Comparison of ENCODE assay signal across 13 cellular contexts in genomic region chr5:171415115-171415730, GRCh38. TPM values are rescaled to one million over a fixed set of nuclear protein-coding genes. Genes with fewer than 3 reads are reported as not detected.
A peak's percentile ranks its signal among the peaks of the same experiment; 100 is the strongest.
DNase-seq lines count a peak whose midpoint lies in the region; ATAC-seq, FAIRE-seq and TF ChIP-seq lines count a peak whose summit lies in the region.
"Had no signal": no experiment of that assay in that cellular context is flagged by ENCODE, and none has a peak within 500 bp of the region (broad histone marks: within the 10 kb centered on the region; RNA-seq: fewer than 3 reads in every experiment).

No MANE protein-coding gene starts in this region.

- no peak overlapping the region for H3K27ac ChIP-seq in A549
- H3K27ac ChIP-seq: C4-2B had no signal

- POLR2A ChIA-PET in A549 (lab: Yijun Ruan, JAX): interaction anchor here (0.7 kb wide), 1 partner anchor 27 kb away, joined by 8 read pairs; no protein-coding TSS in a partner anchor

- 85% methylated on average over 9 of the region's 9 CpGs for WGBS in A549 (ENCODE audit: missing lambda C conversion rate)

- TF ChIP-seq CTCF in A549 (IDR thresholded peaks at IDR 0.05) (no peak), NB4 (IDR thresholded peaks at IDR 0.05; ENCODE audit: low read depth, low read length) (no peak), D721Med (IDR thresholded peaks at IDR 0.05; ENCODE audit: insufficient read depth, missing control alignments) (no peak)

- ATAC-seq in A549: no peak; a peak in 1 of 6 replicates
- peak; percentile 25 for ATAC-seq in esophagus mucosa
- ATAC-seq: stimulated activated naive CD8-positive, alpha-beta T cell treated with anti-CD3 and anti-CD28 coated beads, Interleukin-15, amount 100 ng/mL, for 72 hours had no signal

- TF ChIP-seq POLR2A in A549 (IDR thresholded peaks at IDR 0.05; ENCODE audit: low read length) (no peak), NB4 (IDR thresholded peaks at IDR 0.05; ENCODE audit: extremely low read depth, insufficient read length) (no peak)

- no peaks in the 10 kb centered on the region for H3K9me3 ChIP-seq in A549

- no peak for TF ChIP-seq RAD21 in A549 (conservative IDR thresholded peaks at IDR 0.05 in 1 of 2, IDR thresholded peaks at IDR 0.05 in 1 of 2)

- no peak for TF ChIP-seq EP300 in A549 (IDR thresholded peaks at IDR 0.05)

- H3K4me2 ChIP-seq in A549: no peak overlapping the region

- FAIRE-seq in A549 (lab: Jason Lieb, UNC): no peak
- FAIRE-seq in D721Med (lab: Jason Lieb, UNC): no peak
- FAIRE-seq: TTC549 had no signal

- H3K4me3 ChIP-seq in A549 (no peak overlapping the region), NB4 (ENCODE audit: low read depth, low read length) (no peak overlapping the region)

- CTCF ChIA-PET in A549 (lab: Yijun Ruan, JAX): interaction anchor here (0.6 to 1.3 kb wide), 3 partner anchors 9 to 620 kb away, joined by 3 to 4 read pairs (median 4); no protein-coding TSS in a partner anchor

- DNase-seq in A549 (ENCODE audit: low read depth in 1 of 2, low spot score in 1 of 2) (no peak), EH (ENCODE audit: low read depth) (peak; percentile 38), NB4 (ENCODE audit: low read depth) (peak; percentile 28), midbrain (lab: John Stamatoyannopoulos, UW) (no peak), NCI-H2227 treated with DMSO at 0.1 percent for 48 hours (lab: John Stamatoyannopoulos, UW) (no peak), NCI-H146 treated with DMSO at 0.1 percent for 48 hours (lab: John Stamatoyannopoulos, UW; ENCODE audit: unreplicated experiment) (no peak), D721Med (ENCODE audit: insufficient read length, low spot score) (no peak)
- DNase-seq: NCI-H1048; retina; stimulated activated naive CD8-positive, alpha-beta T cell treated with anti-CD3 and anti-CD28 coated beads, Interleukin-15, amount 100 ng/mL, for 72 hours had no signal

- H3K4me1 ChIP-seq in A549: peaks cover 8% of the 10 kb centered on the region; the same call in 2 of the 3 replicates

TF ChIP-seq in A549, 52 proteins besides CTCF, POLR2A, EP300 and RAD21:
- TF ChIP-seq TFCP2L1 (CRISPR knock-in tag; IDR thresholded peaks at IDR 0.05) (peak; percentile 49), JUN (IDR thresholded peaks at IDR 0.05) (peak in 1 of 2 experiments; percentile 25; a peak in 1 of 5 replicates), RARB (CRISPR knock-in tag; IDR thresholded peaks at IDR 0.05) (no peak)

RNA-seq across cellular contexts. Expression of gene FGF18, which starts 4.2 kb away (rescaled TPM):
- polyA plus RNA-seq in A549 (2011; rRNA removed) (0.11 and 0.16 TPM in 2 replicates), A549 (2017; fragmentation: RNase III; extraction: RNeasy Plus Mini Kit Qiagen cat#74134 plus additional on column Dnase treatment) (0.09 to 0.34 TPM (median 0.18 TPM) in 3 replicates)
- polyA plus RNA-seq in A549 (2012; cell fraction: cytosol; rRNA removed): 0.17 and 0.19 TPM in 2 replicates
- polyA plus RNA-seq in A549 (2012; cell fraction: nucleus; rRNA removed): 0.41 and 0.86 TPM in 2 replicates
- polyA minus RNA-seq in A549 (2011; rRNA and poly(A)+ RNA removed): not detected in 2 replicates
- total RNA-seq in esophagus mucosa: 0.08 TPM

RNA-seq across cellular contexts. Expression of gene NPM1, which starts 27.6 kb away (rescaled TPM):
- polyA plus RNA-seq in A549 (2011; rRNA removed) (2,566 and 3,380 TPM in 2 replicates), A549 (2017; fragmentation: RNase III; extraction: RNeasy Plus Mini Kit Qiagen cat#74134 plus additional on column Dnase treatment) (4,830 to 6,153 TPM (median 5,196 TPM) in 3 replicates)
- polyA plus RNA-seq in A549 (2012; cell fraction: cytosol; rRNA removed): 3,631 and 5,963 TPM in 2 replicates
- polyA plus RNA-seq in A549 (2012; cell fraction: nucleus; rRNA removed): 379 and 644 TPM in 2 replicates
- polyA minus RNA-seq in A549 (2011; rRNA and poly(A)+ RNA removed): 928 and 1,367 TPM in 2 replicates
- 922 TPM for total RNA-seq in esophagus mucosa

Comparison
In these comparisons a context has a peak if more than half of its experiments do, and no peak if none do; other contexts are left out.
1. DNase-seq: peak in EH (single experiment) and NB4 (single experiment); none in A549 (0 of 2), midbrain (single experiment), NCI-H2227 treated with DMSO at 0.1 percent for 48 hours (single experiment), NCI-H146 treated with DMSO at 0.1 percent for 48 hours (single experiment) and D721Med (single experiment).